In the genomic region with DNA sequence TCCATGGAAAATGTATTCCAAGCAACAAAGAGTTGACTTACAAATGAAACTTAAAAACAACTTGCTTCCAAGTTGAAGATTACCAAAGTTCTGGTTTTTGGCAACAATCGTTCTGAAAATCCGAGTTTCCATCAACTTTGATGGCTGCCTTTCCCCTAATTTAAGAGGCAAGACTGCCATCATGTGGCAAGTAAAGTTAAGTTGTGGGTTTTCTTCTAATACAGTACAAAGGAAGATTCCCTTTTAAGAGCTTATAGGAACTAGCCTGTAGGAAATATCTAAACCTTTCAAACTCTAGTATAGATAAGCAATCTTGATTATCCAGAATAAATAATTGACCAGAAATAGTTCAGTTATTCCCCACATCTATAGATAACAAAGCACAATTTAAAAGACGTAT, we compare ENCODE assay signal across 8 cellular contexts. TPM values are rescaled to one million over a fixed set of nuclear protein-coding genes. Genes with fewer than 3 reads are reported as not detected.
DNase-seq lines count a peak whose midpoint lies in the region; ATAC-seq and TF ChIP-seq lines count a peak whose summit lies in the region.
"Not testable (repeated sequence)": the region's sequence is repeated elsewhere in the genome, so short reads cannot be mapped to it uniquely, and the experiment has no call there.

No MANE protein-coding gene starts in this region.

- H3K27me3 ChIP-seq in body of pancreas; aorta (ENCODE audit: control insufficient read depth in 1 of 2, insufficient read depth in 2 of 2, low read length in 1 of 2): not testable (repeated sequence)

- 19 to 26% methylated on average over 3 of the region's 3 CpGs for WGBS in body of pancreas, 2 donors
- WGBS in aorta, 2 donors, result 21 to 23% methylated on average over 3 of the region's 3 CpGs

- intact Hi-C loops in body of pancreas (cut with DNase I), result not testable (repeated sequence)
- intact Hi-C loops in aorta (cut with DNase I), result loop anchor here (5.0 to 10.0 kb wide), 2 partner anchors 287 to 290 kb away; partner anchors contain the start of gene IDNK (in 2 of the 2)

- H3K27me3 Mint-ChIP-seq in naive thymus-derived CD8-positive, alpha-beta T cell, result not testable (repeated sequence)

- POLR2A ChIA-PET in naive thymus-derived CD8-positive, alpha-beta T cell (lab: Charles Lee), result not testable (repeated sequence)

- H3K36me3 Mint-ChIP-seq in naive thymus-derived CD8-positive, alpha-beta T cell, result peaks cover 0 to 32% (median 0%) of the 10 kb centered on the region in 3 donors

- H3K9me3 Mint-ChIP-seq in naive thymus-derived CD8-positive, alpha-beta T cell, result not testable (repeated sequence)

- H3K27ac Mint-ChIP-seq in naive thymus-derived CD8-positive, alpha-beta T cell, result not testable (repeated sequence)

- in situ Hi-C loops in SK-MEL-5 (cut with HindIII; ENCODE audit: low pct_unique_long_range_greater_than_20kb, low sequenced_read_pairs), result not testable (repeated sequence)

- H3K9me3 ChIP-seq in body of pancreas; aorta (ENCODE audit: control insufficient read depth, low read length): not testable (repeated sequence)

- TF ChIP-seq CTCF in GM10266 (IDR thresholded peaks at IDR 0.05; ENCODE audit: control insufficient read depth, insufficient read depth, low read depth, missing control alignments), result peak; percentile 14
- TF ChIP-seq CTCF in body of pancreas (IDR thresholded peaks at IDR 0.05), result peak; percentile 13 to 65 (median 51)

- TF ChIP-seq POLR2A in body of pancreas (IDR thresholded peaks at IDR 0.05), result not testable (repeated sequence)

- H3K36me3 ChIP-seq in body of pancreas (replicated peaks in 1 of 2; ENCODE audit: insufficient read depth in 1 of 2, low read depth in 2 of 2); aorta (ENCODE audit: control insufficient read depth in 1 of 2, insufficient read depth in 2 of 2, low read length in 1 of 2): not testable (repeated sequence)

- DNase-seq in GM10266 (ENCODE audit: extremely low spot score); aorta: not testable (repeated sequence)
- peak; percentile 43 for DNase-seq in HCEC 1CT
- peak; percentile 37 for DNase-seq in MV-4-11 (lab: John Stamatoyannopoulos, UW)
- DNase-seq in SK-MEL-5 (ENCODE audit: low read depth, low spot score), result peak; percentile 55
- peak in 1 of 4 donors; percentile 30 for DNase-seq in body of pancreas
- peak; percentile 24 for DNase-seq in glomerular visceral epithelial cell (ENCODE audit: extremely low spot score)
- peak in 6 of 10 donors; percentile 11 to 60 (median 38) for DNase-seq in naive thymus-derived CD8-positive, alpha-beta T cell

- not testable (repeated sequence) for H3K27ac ChIP-seq in body of pancreas; aorta (ENCODE audit: low read depth in 1 of 2, low read length in 2 of 2)

- H3K4me1 ChIP-seq in body of pancreas; aorta (ENCODE audit: control insufficient read depth in 1 of 2, insufficient read depth in 2 of 2, low read length in 2 of 2): not testable (repeated sequence)

- H3K4me3 ChIP-seq in body of pancreas; aorta (ENCODE audit: low read length in 2 of 2): not testable (repeated sequence)

- H3K4me3 Mint-ChIP-seq in naive thymus-derived CD8-positive, alpha-beta T cell, result not testable (repeated sequence)

- not testable (repeated sequence) for H3K4me1 Mint-ChIP-seq in naive thymus-derived CD8-positive, alpha-beta T cell

- not testable (repeated sequence) for ATAC-seq in body of pancreas
- ATAC-seq in naive thymus-derived CD8-positive, alpha-beta T cell, result peak; percentile 75 to 83
- ATAC-seq in aorta (ENCODE audit: low FRiP score), result peak; percentile 82

RNA-seq across cellular contexts. Expression of gene KIF27, which starts 9.0 kb away (rescaled TPM):
- total RNA-seq in SK-MEL-5 (2014; rRNA removed; shearing (Covaris generic)), result 3.0 and 4.7 TPM in 2 replicates
- polyA plus RNA-seq in SK-MEL-5 (2015; cell fraction: cytosol; rRNA removed), result 1.7 and 2.0 TPM in 2 replicates
- 8.9 and 9.2 TPM in 2 replicates for polyA plus RNA-seq in SK-MEL-5 (2015; cell fraction: nucleus; rRNA removed)
- total RNA-seq in body of pancreas, result 1 to 10 TPM; 6.0 to 6.6 TPM
- 1 to 10 TPM; 7.4 to 8.4 TPM for total RNA-seq in naive thymus-derived CD8-positive, alpha-beta T cell
- polyA plus RNA-seq in naive thymus-derived CD8-positive, alpha-beta T cell, result 1 to 10 TPM; 1.1 to 2.1 (median 1.3) TPM
- total RNA-seq in aorta, result 1 to 10 TPM; 6.8 to 8.0 TPM
- 1 to 10 TPM in 1 of 2 donors, under 1 TPM in 1; 0.25 to 1.9 TPM for polyA plus RNA-seq in aorta
